ENCODE assay signal across 16 cellular contexts in genomic region chr4:38453253-38453881, GRCh38.
"Had no signal": no experiment of that assay in that cellular context is flagged by ENCODE, and none has a peak within 500 bp of the region (broad histone marks: within the 10 kb centered on the region; RNA-seq: fewer than 3 reads in every experiment).

No MANE protein-coding gene starts in this region.

- FAIRE-seq: small intestine had no signal

- H3K9me3 ChIP-seq: right atrium auricular region had no signal

- H3K4me3 ChIP-seq: dorsolateral prefrontal cortex, hepatocyte, right atrium auricular region had no signal

- H3K4me2 ChIP-seq: hepatocyte had no signal

- H2AFZ ChIP-seq: hepatocyte had no signal

- H3K36me3 ChIP-seq: right atrium auricular region had no signal

- H3K27ac ChIP-seq: dorsolateral prefrontal cortex, hepatocyte, right atrium auricular region had no signal

- ATAC-seq: left colon; left ventricle myocardium superior; naive thymus-derived CD4-positive, alpha-beta T cell had no signal

- H3K79me2 ChIP-seq: hepatocyte had no signal

- H3K4me1 ChIP-seq: right atrium auricular region had no signal

- H3K27me3 ChIP-seq: dorsolateral prefrontal cortex, hepatocyte, right atrium auricular region had no signal

- DNase-seq: cortex of kidney; dorsolateral prefrontal cortex; effector CD8-positive, alpha-beta T cell; foreskin melanocyte; head of caudate nucleus; left colon; left ventricle myocardium superior; mesendoderm; naive thymus-derived CD4-positive, alpha-beta T cell; posterior cingulate gyrus; small intestine; stimulated activated CD4-positive, alpha-beta T cell treated with anti-CD3 and anti-CD28 coated beads, Interleukin-12 subunit alpha, Interleukin-12 subunit beta, amount 100 ng/mL, for 4 hours; stimulated activated naive CD4-positive, alpha-beta T cell treated with Interleukin-2 at 50 U/mL for 16 hours; trophoblast cell had no signal
